8 cellular contexts compared by ENCODE assay signal in the genomic region with DNA sequence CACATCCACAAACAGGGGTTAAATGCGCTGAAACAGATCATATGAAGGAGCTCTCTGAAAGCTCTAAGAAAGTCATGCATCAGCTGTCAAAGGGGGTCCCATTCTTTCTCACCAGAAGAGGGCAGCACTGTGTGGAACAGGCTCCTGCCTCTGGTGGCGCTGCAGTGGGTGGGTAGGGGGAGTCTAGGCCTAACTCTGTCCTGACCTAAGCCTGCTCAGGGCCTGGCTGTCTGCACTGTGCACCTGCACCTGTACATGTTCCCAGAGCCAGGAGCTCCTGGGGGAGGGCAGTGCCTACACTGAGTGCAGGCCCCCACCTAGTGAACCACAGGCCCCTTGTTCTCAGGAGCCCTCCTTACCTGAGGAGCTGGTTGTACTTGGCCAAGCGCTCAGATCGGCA. TPM values are rescaled to one million over a fixed set of nuclear protein-coding genes. Genes with fewer than 3 reads are reported as not detected.
DNase-seq lines count a peak whose midpoint lies in the region; ATAC-seq and TF ChIP-seq lines count a peak whose summit lies in the region.

No MANE protein-coding gene starts in this region.

- BruUV-seq in Calu3 (replicated peaks; lab: Mats Ljungman, UMichigan), result no TSS peak

- no peaks in the 10 kb centered on the region for H3K27me3 ChIP-seq in HL-60 (ENCODE audit: insufficient read depth, poor library complexity, severe bottlenecking)
- H3K27me3 ChIP-seq in neuronal stem cell (ENCODE audit: control insufficient read depth in 3 of 3, insufficient read depth in 3 of 3, low read depth in 1 of 3, low read length in 3 of 3), result no peaks in the 10 kb centered on the region

- peaks cover 2% of the 10 kb centered on the region for H3K79me1 ChIP-seq in neuronal stem cell (ENCODE audit: low read depth, low read length)

- no peak overlapping the region for H3K18ac ChIP-seq in neuronal stem cell (ENCODE audit: low read length)

- peaks cover 18% of the 10 kb centered on the region for H3K4me1 Mint-ChIP-seq in Calu3 (ENCODE audit: low read depth, unreplicated experiment)
- H3K4me1 Mint-ChIP-seq in glutamatergic neuron (ENCODE audit: low read depth, unreplicated experiment), result peaks cover 4% of the 10 kb centered on the region

- H3K27ac ChIP-seq in HL-60 (replicated peaks), result no peak overlapping the region
- H3K27ac ChIP-seq in neuronal stem cell (replicated peaks; ENCODE audit: low read length), result no peak overlapping the region

- H3K9me3 ChIP-seq in neuronal stem cell (replicated peaks in 1 of 2; ENCODE audit: control insufficient read depth in 2 of 2, insufficient read depth in 1 of 2, low read depth in 1 of 2, low read length in 2 of 2), result no peaks in the 10 kb centered on the region

- H3K14ac ChIP-seq in neuronal stem cell (ENCODE audit: low read length), result no peak overlapping the region

- H2BK15ac ChIP-seq in neuronal stem cell (ENCODE audit: low read length), result no peak overlapping the region

- peaks cover 11 to 16% of the 10 kb centered on the region in 2 donors for H3K4me1 ChIP-seq in neuronal stem cell (ENCODE audit: control insufficient read depth in 2 of 2, insufficient read depth in 1 of 2, low read depth in 1 of 2, low read length in 2 of 2)

- intact Hi-C loops in Calu3 (cut with micrococcal nuclease; ENCODE audit: unreplicated experiment), result no loop called here

- H2BK120ac ChIP-seq in neuronal stem cell (ENCODE audit: low read depth, low read length), result no peak overlapping the region

- WGBS in neuronal stem cell (ENCODE audit: extremely low coverage in 2 of 2, insufficient read length in 2 of 2, insufficient replicate concordance in 1 of 2), 2 donors, result no CpG with 5 or more reads among the region's 4 CpGs

- TF ChIP-seq CTCF in Calu3 (IDR thresholded peaks at IDR 0.05; ENCODE audit: unreplicated experiment), result peak; percentile 67
- peak; percentile 17 for TF ChIP-seq CTCF in HL-60 (IDR thresholded peaks at IDR 0.05; ENCODE audit: insufficient read depth, low read length)
- peak; percentile 70 for TF ChIP-seq CTCF in glutamatergic neuron (IDR thresholded peaks at IDR 0.05; ENCODE audit: partially characterized antibody, unreplicated experiment)

- ATAC-seq in HG02852 (IDR thresholded peaks at IDR 0.05; ENCODE audit: unreplicated experiment), result no peak

- no peak overlapping the region for H3K4me2 ChIP-seq in neuronal stem cell (ENCODE audit: insufficient read depth, low read length, poor library complexity, severe bottlenecking)

- no peak overlapping the region for H4K91ac ChIP-seq in neuronal stem cell (ENCODE audit: low read depth, low read length, poor library complexity)

- H3K4me3 ChIP-seq in HL-60 (replicated peaks; ENCODE audit: insufficient read depth, low read length) (no peak overlapping the region), neuronal stem cell (ENCODE audit: low read length in 2 of 2) (no peak overlapping the region)

- H2AFZ ChIP-seq in neuronal stem cell (ENCODE audit: low read length), result no peak overlapping the region

- CTCF ChIA-PET in Calu3 (lab: Charles Lee), result interaction anchor here (1.0 to 1.1 kb wide), 3 partner anchors 14 to 142 kb away, joined by 3 to 4 read pairs (median 4); no protein-coding TSS in a partner anchor

- H2AK5ac ChIP-seq in neuronal stem cell (ENCODE audit: low read depth, low read length), result no peak overlapping the region

- peaks cover 74% of the 10 kb centered on the region for H3K36me3 Mint-ChIP-seq in Calu3 (ENCODE audit: insufficient read depth, unreplicated experiment)
- H3K36me3 Mint-ChIP-seq in glutamatergic neuron (ENCODE audit: unreplicated experiment), result no peaks in the 10 kb centered on the region

- H3K4ac ChIP-seq in neuronal stem cell (ENCODE audit: low read length), result no peak overlapping the region

- DNase-seq in Calu3 (peak; percentile 31), HL-60 (ENCODE audit: low read depth in 1 of 2, low spot score in 1 of 2) (peak in 1 of 2 experiments; percentile 37), activated T-cell treated with anti-CD3 and anti-CD28 coated beads for 4 hours (peak; percentile 38), glutamatergic neuron (peak; percentile 68), mesenteric fat pad (ENCODE audit: low spot score) (no peak), putamen (ENCODE audit: low spot score) (no peak), neuronal stem cell (ENCODE audit: low spot score) (no peak)

- H3K27me3 Mint-ChIP-seq in Calu3 (ENCODE audit: unreplicated experiment), result no peaks in the 10 kb centered on the region
- no peaks in the 10 kb centered on the region for H3K27me3 Mint-ChIP-seq in glutamatergic neuron (ENCODE audit: unreplicated experiment)

- H3K4me3 Mint-ChIP-seq in Calu3 (ENCODE audit: low read depth, unreplicated experiment) (no peak overlapping the region), glutamatergic neuron (ENCODE audit: unreplicated experiment) (no peak overlapping the region)

- H4K8ac ChIP-seq in neuronal stem cell (ENCODE audit: low read depth, low read length), result no peak overlapping the region

- no peak overlapping the region for H3K27ac Mint-ChIP-seq in Calu3 (ENCODE audit: unreplicated experiment)
- no peak overlapping the region for H3K27ac Mint-ChIP-seq in glutamatergic neuron (ENCODE audit: unreplicated experiment)

- H3K36me3 ChIP-seq in neuronal stem cell (replicated peaks in 1 of 2; ENCODE audit: control insufficient read depth in 2 of 2, insufficient read depth in 2 of 2, low read length in 2 of 2), result peaks cover 74 to 92% of the 10 kb centered on the region in 2 donors

- no peak overlapping the region for H2BK5ac ChIP-seq in neuronal stem cell (ENCODE audit: low read length)

- no peak overlapping the region for H3K23ac ChIP-seq in neuronal stem cell (ENCODE audit: low read depth, low read length, poor library complexity)

- no peak overlapping the region for H3K9ac ChIP-seq in neuronal stem cell (ENCODE audit: low read depth, low read length, poor library complexity)

- H3K9me3 Mint-ChIP-seq in Calu3 (ENCODE audit: low read depth, unreplicated experiment) (no peaks in the 10 kb centered on the region), glutamatergic neuron (ENCODE audit: unreplicated experiment) (peaks cover 1% of the 10 kb centered on the region)

- H2BK12ac ChIP-seq in neuronal stem cell (ENCODE audit: low read length), result no peak overlapping the region

RNA-seq across cellular contexts. Expression of a gene that starts 16.0 kb away (rescaled TPM):
- total RNA-seq in Calu3 (2022) (1,000 and 1,003 TPM in 2 replicates), glutamatergic neuron (ENCODE audit: unreplicated experiment) (357 TPM), mesenteric fat pad (863 TPM)
- polyA plus RNA-seq in neuronal stem cell (2013, experiment 1 of 2), result 492 TPM
- polyA plus RNA-seq in neuronal stem cell (2013, experiment 2 of 2), result 487 TPM

RNA-seq across cellular contexts. Expression of a gene that starts 45.1 kb away (rescaled TPM):
- total RNA-seq in Calu3 (2022) (45.9 and 52.8 TPM in 2 replicates), glutamatergic neuron (ENCODE audit: unreplicated experiment) (252 TPM), mesenteric fat pad (120 TPM)
- 36.6 TPM for polyA plus RNA-seq in neuronal stem cell (2013, experiment 1 of 2)
- polyA plus RNA-seq in neuronal stem cell (2013, experiment 2 of 2), result 38.4 TPM

Comparison
In these comparisons a context has a peak if more than half of its experiments do, and no peak if none do; other contexts are left out.
1. DNase-seq: peak in Calu3 (single experiment), activated T-cell treated with anti-CD3 and anti-CD28 coated beads for 4 hours (single experiment) and glutamatergic neuron (single experiment); none in mesenteric fat pad (single experiment), putamen (single experiment) and neuronal stem cell (single experiment).
2. CTCF ChIP-seq: peak in every context shown above with its lines; median percentile 70 in glutamatergic neuron; 67 in Calu3; 17 in HL-60.